In the genomic region with DNA sequence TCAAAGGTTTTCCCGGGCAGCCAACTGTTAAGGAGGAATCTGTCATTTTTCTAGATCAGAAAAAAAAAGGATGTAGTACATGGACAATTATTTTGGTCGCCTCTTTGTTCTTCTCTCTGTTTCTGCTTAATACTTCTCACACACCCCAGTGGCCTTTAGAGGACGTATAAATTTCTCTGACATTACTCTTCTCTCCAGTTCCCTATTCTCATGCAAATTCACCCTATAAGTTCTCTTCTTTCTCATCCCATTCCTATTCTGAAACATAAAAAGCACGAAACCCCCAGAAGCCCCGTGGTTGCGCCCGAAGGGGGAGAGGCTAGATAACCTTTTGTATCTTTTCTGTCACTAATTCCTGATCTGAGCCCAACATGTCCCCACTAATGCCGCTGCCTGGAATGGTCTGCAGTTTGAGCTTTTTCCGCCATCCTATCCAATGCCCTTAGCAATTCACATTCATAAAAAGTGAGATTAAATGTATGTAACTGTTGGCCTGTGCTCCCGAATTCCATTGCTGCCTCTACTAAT, we compare ENCODE assay signal across 23 cellular contexts.
"Had no signal": no experiment of that assay in that cellular context is flagged by ENCODE, and none has a peak within 500 bp of the region (broad histone marks: within the 10 kb centered on the region; RNA-seq: fewer than 3 reads in every experiment).

No MANE protein-coding gene starts in this region.

- H3K27ac Mint-ChIP-seq: activated CD4-positive, alpha-beta T cell treated with anti-CD3 and anti-CD28 coated beads, Interleukin-2, amount 10 ng/mL, durations not matched to agents 24 days and 14 days; activated CD8-positive, alpha-beta T cell treated with anti-CD3 and anti-CD28 coated beads, Interleukin-2, amount 10 ng/mL, durations not matched to agents 7 days and 5 days; activated naive CD4-positive, alpha-beta T cell treated with anti-CD3 and anti-CD28 coated beads, Interleukin-2, amount 10 ng/mL, durations not matched to agents 7 days and 5 days; naive B cell; stimulated activated effector memory CD8-positive, alpha-beta T cell treated with anti-CD3 and anti-CD28 coated beads, Interleukin-12 subunit alpha, Interleukin-12 subunit beta, amount 100 ng/mL, for 72 hours had no signal

- H3K27me3 Mint-ChIP-seq: activated naive CD4-positive, alpha-beta T cell treated with anti-CD3 and anti-CD28 coated beads, Interleukin-2, amount 10 ng/mL, durations not matched to agents 7 days and 5 days had no signal

- H3K4me3 Mint-ChIP-seq: activated CD4-positive, alpha-beta T cell treated with anti-CD3 and anti-CD28 coated beads, Interleukin-2, amount 10 ng/mL, durations not matched to agents 24 days and 14 days; activated CD8-positive, alpha-beta T cell treated with anti-CD3 and anti-CD28 coated beads, Interleukin-2, amount 10 ng/mL, durations not matched to agents 7 days and 5 days; activated naive CD4-positive, alpha-beta T cell treated with anti-CD3 and anti-CD28 coated beads, Interleukin-2, amount 10 ng/mL, durations not matched to agents 7 days and 5 days; activated T-cell treated with anti-CD3 and anti-CD28 coated beads, Interleukin-2, amount 50 U/mL, for 4 hours; naive B cell; stimulated activated effector memory CD8-positive, alpha-beta T cell treated with anti-CD3 and anti-CD28 coated beads, Interleukin-12 subunit alpha, Interleukin-12 subunit beta, amount 100 ng/mL, for 72 hours had no signal

- H3K4me1 ChIP-seq: foreskin keratinocyte, pancreas, right lobe of liver, upper lobe of right lung had no signal

- H3K36me3 Mint-ChIP-seq: activated naive CD4-positive, alpha-beta T cell treated with anti-CD3 and anti-CD28 coated beads, Interleukin-2, amount 10 ng/mL, durations not matched to agents 7 days and 5 days; naive B cell; stimulated activated effector memory CD8-positive, alpha-beta T cell treated with anti-CD3 and anti-CD28 coated beads, Interleukin-12 subunit alpha, Interleukin-12 subunit beta, amount 100 ng/mL, for 72 hours had no signal

- H3K4me1 Mint-ChIP-seq: activated CD4-positive, alpha-beta T cell treated with anti-CD3 and anti-CD28 coated beads, Interleukin-2, amount 10 ng/mL, durations not matched to agents 24 days and 14 days; activated naive CD4-positive, alpha-beta T cell treated with anti-CD3 and anti-CD28 coated beads, Interleukin-2, amount 10 ng/mL, durations not matched to agents 7 days and 5 days; naive B cell; stimulated activated effector memory CD8-positive, alpha-beta T cell treated with anti-CD3 and anti-CD28 coated beads, Interleukin-12 subunit alpha, Interleukin-12 subunit beta, amount 100 ng/mL, for 72 hours had no signal

- H3K9me3 Mint-ChIP-seq: activated CD4-positive, alpha-beta T cell treated with anti-CD3 and anti-CD28 coated beads, Interleukin-2, amount 10 ng/mL, durations not matched to agents 24 days and 14 days; activated naive CD4-positive, alpha-beta T cell treated with anti-CD3 and anti-CD28 coated beads, Interleukin-2, amount 10 ng/mL, durations not matched to agents 7 days and 5 days; activated T-cell treated with anti-CD3 and anti-CD28 coated beads, Interleukin-2, amount 50 U/mL, for 4 hours; stimulated activated effector memory CD8-positive, alpha-beta T cell treated with anti-CD3 and anti-CD28 coated beads, Interleukin-12 subunit alpha, Interleukin-12 subunit beta, amount 100 ng/mL, for 72 hours had no signal

- H3K27ac ChIP-seq: brain microvascular endothelial cell, dorsolateral prefrontal cortex, foreskin keratinocyte, hepatocyte, neutrophil, pancreas, right lobe of liver, testis, upper lobe of right lung had no signal

- ATAC-seq: activated CD8-positive, alpha-beta T cell treated with anti-CD3 and anti-CD28 coated beads, Interleukin-2, amount 10 ng/mL, durations not matched to agents 7 days and 5 days; activated T-cell treated with anti-CD3 and anti-CD28 coated beads, Interleukin-2, amount 50 U/mL, for 4 hours; foreskin keratinocyte; left lobe of liver; mucosa of descending colon; pancreas; right lobe of liver; stimulated activated effector memory CD8-positive, alpha-beta T cell treated with anti-CD3 and anti-CD28 coated beads, Interleukin-12 subunit alpha, Interleukin-12 subunit beta, amount 100 ng/mL, for 72 hours; upper lobe of right lung had no signal

- H3K79me2 ChIP-seq: hepatocyte had no signal

- DNase-seq: activated CD4-positive, alpha-beta T cell treated with anti-CD3 and anti-CD28 coated beads, Interleukin-2, amount 10 ng/mL, durations not matched to agents 24 days and 14 days; activated CD4-positive, CD25-positive, alpha-beta regulatory T cell; activated CD8-positive, alpha-beta T cell treated with anti-CD3 and anti-CD28 coated beads, Interleukin-2, amount 10 ng/mL, durations not matched to agents 7 days and 5 days; activated naive CD4-positive, alpha-beta T cell treated with anti-CD3 and anti-CD28 coated beads, Interleukin-2, amount 10 ng/mL, durations not matched to agents 7 days and 5 days; activated T-cell treated with anti-CD3 and anti-CD28 coated beads, Interleukin-2, amount 50 U/mL, for 4 hours; aorta; brain microvascular endothelial cell; central memory CD4-positive, alpha-beta T cell; dorsolateral prefrontal cortex; foreskin keratinocyte; kidney; mucosa of descending colon; naive B cell; pancreas; right lobe of liver; stimulated activated CD4-positive, alpha-beta T cell treated with anti-CD3 and anti-CD28 coated beads, Interleukin-4, amount 100 ng/mL, for 24 hours; testis; upper lobe of right lung had no signal

- H3K9me3 ChIP-seq: mucosa of descending colon, neutrophil, pancreas, right lobe of liver, testis, upper lobe of right lung had no signal

- H2AFZ ChIP-seq: hepatocyte had no signal

- H3K4me2 ChIP-seq: hepatocyte, smooth muscle cell had no signal

- H3K36me3 ChIP-seq: brain microvascular endothelial cell, neutrophil, pancreas, right lobe of liver, upper lobe of right lung had no signal

- H3K4me3 ChIP-seq: dorsolateral prefrontal cortex, hepatocyte, mucosa of descending colon, pancreas, right lobe of liver, smooth muscle cell, testis, upper lobe of right lung had no signal

- H3K27me3 ChIP-seq: brain microvascular endothelial cell, foreskin keratinocyte, hepatocyte, neutrophil, pancreas, right lobe of liver, testis, upper lobe of right lung had no signal
